ENCODE assay signal across 20 cellular contexts in genomic region chr5:76545184-76545583, GRCh38.
"Had no signal": no experiment of that assay in that cellular context is flagged by ENCODE, and none has a peak within 500 bp of the region (broad histone marks: within the 10 kb centered on the region; RNA-seq: fewer than 3 reads in every experiment).

No MANE protein-coding gene starts in this region.

- H3K27ac ChIP-seq: esophagus muscularis mucosa, left ventricle myocardium inferior, psoas muscle, right atrium auricular region had no signal

- H3K36me3 Mint-ChIP-seq: activated naive CD8-positive, alpha-beta T cell treated with anti-CD3 and anti-CD28 coated beads for 36 hours; mesothelial cell of epicardium had no signal

- H3K9me3 ChIP-seq: esophagus muscularis mucosa, left ventricle myocardium inferior, pancreas, psoas muscle, right atrium auricular region, thyroid gland had no signal

- ATAC-seq: pancreas, psoas muscle had no signal

- H3K4me1 ChIP-seq: left ventricle myocardium inferior, psoas muscle, right atrium auricular region had no signal

- H3K4me3 Mint-ChIP-seq: activated B cell treated with CpG ODN at 0.5 μM for 24 hours; activated CD4-positive, alpha-beta T cell treated with anti-CD3 and anti-CD28 coated beads, Interleukin-2, amount 10 ng/mL, durations not matched to agents 24 days and 14 days; activated naive CD8-positive, alpha-beta T cell treated with anti-CD3 and anti-CD28 coated beads for 36 hours; mesothelial cell of epicardium; nephron progenitor cell; stimulated activated naive CD8-positive, alpha-beta T cell treated with anti-CD3 and anti-CD28 coated beads, Interleukin-15, Interleukin-2, amounts not matched to agents 100 ng/mL and 50 ng/mL, for 24 hours; T-helper 1 cell treated with Interleukin-12 subunit alpha and Interleukin-12 subunit beta and Interleukin-4 antibody, amounts not matched to agents 30 μg/mL and 1 μg/mL, for 36 hours had no signal

- DNase-seq: activated B cell treated with CpG ODN at 0.5 μM for 24 hours; activated CD4-positive, alpha-beta T cell treated with anti-CD3 and anti-CD28 coated beads, Interleukin-2, amount 10 ng/mL, durations not matched to agents 24 days and 14 days; activated CD8-positive, alpha-beta memory T cell treated with anti-CD3 and anti-CD28 coated beads, Interleukin-2, amount 50 U/mL, for 48 hours; activated naive CD8-positive, alpha-beta T cell treated with anti-CD3 and anti-CD28 coated beads for 36 hours; glutamatergic neuron; hippocampal formation; left ventricle myocardium inferior; mammary epithelial cell; nephron progenitor cell; pancreas; psoas muscle; stimulated activated CD4-positive, alpha-beta T cell treated with anti-CD3 and anti-CD28 coated beads, Interleukin-12 subunit alpha, Interleukin-12 subunit beta, amount 100 ng/mL, for 4 hours; substantia nigra; thyroid gland had no signal

- H3K27me3 ChIP-seq: esophagus muscularis mucosa, pancreas, right atrium auricular region, thyroid gland had no signal

- H3K4me3 ChIP-seq: esophagus muscularis mucosa, left ventricle myocardium inferior, pancreas, psoas muscle, right atrium auricular region, thyroid gland had no signal

- H3K36me3 ChIP-seq: esophagus muscularis mucosa, left ventricle myocardium inferior, pancreas, right atrium auricular region, thyroid gland had no signal

- H3K9me3 Mint-ChIP-seq: activated B cell treated with CpG ODN at 0.5 μM for 24 hours; activated CD4-positive, alpha-beta T cell treated with anti-CD3 and anti-CD28 coated beads, Interleukin-2, amount 10 ng/mL, durations not matched to agents 24 days and 14 days; activated naive CD8-positive, alpha-beta T cell treated with anti-CD3 and anti-CD28 coated beads for 36 hours; central memory CD8-positive, alpha-beta T cell; mesothelial cell of epicardium; stimulated activated naive CD8-positive, alpha-beta T cell treated with anti-CD3 and anti-CD28 coated beads, Interleukin-15, Interleukin-2, amounts not matched to agents 100 ng/mL and 50 ng/mL, for 24 hours; T-helper 1 cell treated with Interleukin-12 subunit alpha and Interleukin-12 subunit beta and Interleukin-4 antibody, amounts not matched to agents 30 μg/mL and 1 μg/mL, for 36 hours had no signal

- H3K27me3 Mint-ChIP-seq: activated CD4-positive, alpha-beta T cell treated with anti-CD3 and anti-CD28 coated beads, Interleukin-2, amount 10 ng/mL, durations not matched to agents 24 days and 14 days; activated naive CD8-positive, alpha-beta T cell treated with anti-CD3 and anti-CD28 coated beads for 36 hours; central memory CD8-positive, alpha-beta T cell; stimulated activated naive CD8-positive, alpha-beta T cell treated with anti-CD3 and anti-CD28 coated beads, Interleukin-15, Interleukin-2, amounts not matched to agents 100 ng/mL and 50 ng/mL, for 24 hours had no signal

- H3K27ac Mint-ChIP-seq: activated B cell treated with CpG ODN at 0.5 μM for 24 hours; activated naive CD8-positive, alpha-beta T cell treated with anti-CD3 and anti-CD28 coated beads for 36 hours; mesothelial cell of epicardium; nephron progenitor cell; stimulated activated naive CD8-positive, alpha-beta T cell treated with anti-CD3 and anti-CD28 coated beads, Interleukin-15, Interleukin-2, amounts not matched to agents 100 ng/mL and 50 ng/mL, for 24 hours had no signal
